Comparison of ENCODE assay signal across 11 cellular contexts in genomic region chr1:50419192-50419906, GRCh38. TPM values are rescaled to one million over a fixed set of nuclear protein-coding genes. Genes with fewer than 3 reads are reported as not detected.
DNase-seq lines count a peak whose midpoint lies in the region; ATAC-seq and TF ChIP-seq lines count a peak whose summit lies in the region.
"Had no signal": no experiment of that assay in that cellular context is flagged by ENCODE, and none has a peak within 500 bp of the region (broad histone marks: within the 10 kb centered on the region; RNA-seq: fewer than 3 reads in every experiment).

No MANE protein-coding gene starts in this region.

- H3K79me2 ChIP-seq in neural cell (replicated peaks; ENCODE audit: insufficient read depth, low read length) (no peaks in the 10 kb centered on the region), PC-9 (ENCODE audit: low read depth) (no peaks in the 10 kb centered on the region)

- intact Hi-C loops in CD4-positive, alpha-beta T cell (cut with DNase I, micrococcal nuclease), result no loop called here
- intact Hi-C loops in PC-9 (cut with micrococcal nuclease; ENCODE audit: unreplicated experiment), result no loop called here

- H3K9me2 ChIP-seq in neural cell (ENCODE audit: insufficient read depth, low read length), result no peaks in the 10 kb centered on the region
- H3K9me2 ChIP-seq in PC-9 (ENCODE audit: insufficient read depth), result no peaks in the 10 kb centered on the region

- H3K27ac Mint-ChIP-seq in CD4-positive, alpha-beta T cell, result no peak overlapping the region

- no peak for DNase-seq in CD4-positive, alpha-beta T cell
- peak; percentile 41 for DNase-seq in dermis blood vessel endothelial cell
- DNase-seq in PC-9, result no peak
- DNase-seq in substantia nigra (lab: John Stamatoyannopoulos, UW), result no peak
- no peak for DNase-seq in mucosa of gallbladder (ENCODE audit: low spot score)
- DNase-seq in Kasumi-1 (lab: John Stamatoyannopoulos, UW), result no peak
- DNase-seq: NCI-H446 had no signal

- H2AFZ ChIP-seq in neural cell (ENCODE audit: low read depth, low read length), result no peak overlapping the region
- H2AFZ ChIP-seq in PC-9, result no peak overlapping the region

- no peak overlapping the region for H3K27ac ChIP-seq in CD4-positive, alpha-beta T cell (ENCODE audit: low read depth, low read length)
- no peak overlapping the region for H3K27ac ChIP-seq in HUES6 (ENCODE audit: low read depth, low read length)
- no peak overlapping the region for H3K27ac ChIP-seq in neural cell (ENCODE audit: low read length)
- H3K27ac ChIP-seq in PC-9, result no peak overlapping the region
- H3K27ac ChIP-seq in substantia nigra (ENCODE audit: low read depth, low read length, poor library complexity, severe bottlenecking), result no peak overlapping the region
- H3K27ac ChIP-seq: VCaP had no signal

- peaks cover 75% of the 10 kb centered on the region for H3K27me3 Mint-ChIP-seq in CD4-positive, alpha-beta T cell

- H3K9ac ChIP-seq in HUES6 (ENCODE audit: low read length) (no peak overlapping the region), neural cell (ENCODE audit: low read length) (no peak overlapping the region)

- CTCF ChIA-PET in CD4-positive, alpha-beta T cell (lab: Charles Lee), result no interaction called here
- CTCF ChIA-PET in PC-9 (lab: Charles Lee), result no interaction called here

- peaks cover 15% of the 10 kb centered on the region for H3K4me1 ChIP-seq in HUES6 (ENCODE audit: control insufficient read depth, insufficient read depth, low read length)
- no peaks in the 10 kb centered on the region for H3K4me1 ChIP-seq in PC-9 (replicated peaks; ENCODE audit: insufficient read depth)

- no peaks in the 10 kb centered on the region for H3K36me3 ChIP-seq in HUES6 (ENCODE audit: control insufficient read depth, insufficient read depth, low read length)
- no peaks in the 10 kb centered on the region for H3K36me3 ChIP-seq in neural cell (ENCODE audit: insufficient read depth, low read length)
- H3K36me3 ChIP-seq in PC-9 (ENCODE audit: low read depth), result no peaks in the 10 kb centered on the region

- ATAC-seq in CD4-positive, alpha-beta T cell (ENCODE audit: poor library complexity), result no peak

- no peaks in the 10 kb centered on the region for H3K36me3 Mint-ChIP-seq in CD4-positive, alpha-beta T cell (ENCODE audit: low read depth)

- H3K4me2 ChIP-seq in neural cell (ENCODE audit: low read length) (no peak overlapping the region), PC-9 (no peak overlapping the region)

- no TSS peak for BruUV-seq in PC-9 (replicated peaks; lab: Mats Ljungman, UMichigan)

- H3K9me3 ChIP-seq in CD4-positive, alpha-beta T cell (ENCODE audit: control insufficient read depth, low read length), result no peaks in the 10 kb centered on the region
- H3K9me3 ChIP-seq in HUES6 (ENCODE audit: control insufficient read depth, insufficient read depth, low read depth, low read length) (no peaks in the 10 kb centered on the region), neural cell (ENCODE audit: low read length) (no peaks in the 10 kb centered on the region), PC-9 (ENCODE audit: insufficient read depth, low read depth) (no peaks in the 10 kb centered on the region)

- H3K27me3 ChIP-seq in CD4-positive, alpha-beta T cell (ENCODE audit: control insufficient read depth, insufficient read depth, low read length), result peaks cover 85% of the 10 kb centered on the region
- H3K27me3 ChIP-seq in HUES6 (ENCODE audit: control insufficient read depth, insufficient read depth, low read length) (peaks cover 100% of the 10 kb centered on the region), neural cell (ENCODE audit: insufficient read depth, low read depth, low read length) (peaks cover 98% of the 10 kb centered on the region), PC-9 (ENCODE audit: insufficient read depth, low read depth) (peaks cover 25% of the 10 kb centered on the region)

- no peak for TF ChIP-seq RAD21 in neural cell (conservative IDR thresholded peaks at IDR 0.05)

- H3F3A ChIP-seq in neural cell (ENCODE audit: insufficient read depth, low read length, poor library complexity, severe bottlenecking) (no peaks in the 10 kb centered on the region), PC-9 (ENCODE audit: insufficient read depth, low read depth) (no peaks in the 10 kb centered on the region; the same call in 1 of the 2 replicates)

- no peak for TF ChIP-seq CTCF in CD4-positive, alpha-beta T cell (IDR thresholded peaks at IDR 0.05)
- TF ChIP-seq CTCF in neural cell (IDR thresholded peaks at IDR 0.05; ENCODE audit: poor library complexity, severe bottlenecking) (no peak), PC-9 (conservative IDR thresholded peaks at IDR 0.05) (no peak)

- POLR2A ChIA-PET in CD4-positive, alpha-beta T cell (lab: Charles Lee), result no interaction called here
- POLR2A ChIA-PET in PC-9 (lab: Charles Lee; ENCODE audit: unreplicated experiment), result no interaction called here

- no peaks in the 10 kb centered on the region for H3K9me3 Mint-ChIP-seq in CD4-positive, alpha-beta T cell

- peak overlapping the region; percentile 18; the same call in 1 of the 2 replicates for H3K4me3 ChIP-seq in HUES6 (ENCODE audit: low read depth, low read length)
- H3K4me3 ChIP-seq in neural cell (ENCODE audit: low read length), result no peak overlapping the region
- no peak overlapping the region for H3K4me3 ChIP-seq in PC-9

- peak overlapping the region; percentile 66 for H3K4me3 Mint-ChIP-seq in CD4-positive, alpha-beta T cell

- TF ChIP-seq EP300 in neural cell (conservative IDR thresholded peaks at IDR 0.05; ENCODE audit: poor library complexity, severe bottlenecking), result no peak

- H3K4me1 Mint-ChIP-seq in CD4-positive, alpha-beta T cell (ENCODE audit: low read depth), result peaks cover 39% of the 10 kb centered on the region

- H4K20me1 ChIP-seq in neural cell (ENCODE audit: insufficient read depth), result no peaks in the 10 kb centered on the region
- H4K20me1 ChIP-seq in PC-9 (ENCODE audit: insufficient read depth), result no peaks in the 10 kb centered on the region

TF ChIP-seq in neural cell, 6 proteins besides CTCF, POLR2A, EP300 and RAD21:
- TF ChIP-seq EZH2 (IDR thresholded peaks at IDR 0.05; ENCODE audit: borderline replicate concordance, insufficient read depth, low read length, poor library complexity, severe bottlenecking), result peak; percentile 99
- TF ChIP-seq TAF1 (IDR thresholded peaks at IDR 0.05; ENCODE audit: low read depth), result no peak
- no peak for TF ChIP-seq POLR2AphosphoS5 (IDR thresholded peaks at IDR 0.05)
- no peak for TF ChIP-seq MXI1 (conservative IDR thresholded peaks at IDR 0.05; ENCODE audit: poor library complexity, severe bottlenecking)

RNA-seq across cellular contexts. Expression of gene DMRTA2, which starts 3.9 kb away (rescaled TPM):
- not detected for total RNA-seq in CD4-positive, alpha-beta T cell
- total RNA-seq in dermis blood vessel endothelial cell, result not detected in 2 replicates
- polyA plus RNA-seq in neural cell, result 0.22 and 0.36 TPM in 2 replicates
- polyA minus RNA-seq in neural cell, result 0.35 TPM in 1 of 2 replicates, not detected in the other
- total RNA-seq in PC-9 (2021), result not detected in 2 replicates
- not detected for total RNA-seq in mucosa of gallbladder
- total RNA-seq: dermis microvascular lymphatic vessel endothelial cell had no signal
